ENCODE assay signal across 11 cellular contexts in genomic region chr6:11854418-11855165, GRCh38.
DNase-seq lines count a peak whose midpoint lies in the region; ATAC-seq and TF ChIP-seq lines count a peak whose summit lies in the region.
"Had no signal": no experiment of that assay in that cellular context is flagged by ENCODE, and none has a peak within 500 bp of the region (broad histone marks: within the 10 kb centered on the region; RNA-seq: fewer than 3 reads in every experiment).

No MANE protein-coding gene starts in this region.

- no peak overlapping the region for H3K4me3 ChIP-seq in breast epithelium
- no peak overlapping the region for H3K4me3 ChIP-seq in thoracic aorta

- no peaks in the 10 kb centered on the region for H3K27me3 Mint-ChIP-seq in MCF 10A (ENCODE audit: insufficient read depth, unreplicated experiment)

- H3K9me3 ChIP-seq in breast epithelium (no peaks in the 10 kb centered on the region), thoracic aorta (no peaks in the 10 kb centered on the region)

- no peaks in the 10 kb centered on the region for H3K4me1 ChIP-seq in breast epithelium
- H3K4me1 ChIP-seq in thoracic aorta (ENCODE audit: control insufficient read depth in 1 of 2, low read depth in 2 of 2): peaks cover 10 to 20% of the 10 kb centered on the region in 2 donors

- H3K27ac Mint-ChIP-seq in MCF 10A (ENCODE audit: low read depth, unreplicated experiment): peak overlapping the region; percentile 39
- H3K27ac Mint-ChIP-seq: T-cell had no signal

- CTCF ChIA-PET in MCF 10A (lab: Yijun Ruan, JAX): interaction anchor here (1.0 kb wide), 1 partner anchor 156 kb away, joined by 3 read pairs; no protein-coding TSS in a partner anchor

- ATAC-seq in thoracic aorta (ENCODE audit: insufficient number of reproducible peaks, low FRiP score, low read depth) (peak; percentile 36), HG03139 (IDR thresholded peaks at IDR 0.05; ENCODE audit: unreplicated experiment) (no peak)
- ATAC-seq: T-cell had no signal

- H3K36me3 ChIP-seq in breast epithelium (no peaks in the 10 kb centered on the region), thoracic aorta (no peaks in the 10 kb centered on the region)

- intact Hi-C loops in MCF 10A (cut with micrococcal nuclease): no loop called here
- intact Hi-C loops in breast epithelium (cut with DNase I; ENCODE audit: low total_unique reads): no loop called here

- H3K4me3 Mint-ChIP-seq in MCF 10A (ENCODE audit: unreplicated experiment): no peak overlapping the region
- H3K4me3 Mint-ChIP-seq: T-cell had no signal

- H3K36me3 Mint-ChIP-seq in MCF 10A (ENCODE audit: insufficient read depth, unreplicated experiment): no peaks in the 10 kb centered on the region
- H3K36me3 Mint-ChIP-seq: T-cell had no signal

- peaks cover 5% of the 10 kb centered on the region for H3K9me3 Mint-ChIP-seq in MCF 10A (ENCODE audit: unreplicated experiment)
- H3K9me3 Mint-ChIP-seq: T-cell had no signal

- DNase-seq in MCF 10A (ENCODE audit: unreplicated experiment): peak; percentile 67
- DNase-seq in breast epithelium (ENCODE audit: low spot score in 2 of 2): no peak
- peak; percentile 41 for DNase-seq in MV-4-11 (lab: John Stamatoyannopoulos, UW)
- DNase-seq in fibroblast of peridontal ligament (ENCODE audit: extremely low read depth): peak; percentile 90
- no peak for DNase-seq in thoracic aorta (ENCODE audit: low spot score)
- no peak for DNase-seq in inferior parietal cortex (ENCODE audit: extremely low spot score)
- DNase-seq in DMS79 (lab: John Stamatoyannopoulos, UW): no peak
- DNase-seq: left cardiac atrium; stimulated activated CD4-positive, alpha-beta T cell treated with anti-CD3 and anti-CD28 coated beads, Interleukin-4, amount 100 ng/mL, for 1 hour; T-cell had no signal

- H3K27me3 ChIP-seq in breast epithelium (no peaks in the 10 kb centered on the region), thoracic aorta (replicated peaks; ENCODE audit: insufficient read depth) (no peaks in the 10 kb centered on the region)

- no peak for TF ChIP-seq POLR2A in breast epithelium (IDR thresholded peaks at IDR 0.05)

- H3K4me1 Mint-ChIP-seq in MCF 10A (ENCODE audit: insufficient read depth, unreplicated experiment): peaks cover 6% of the 10 kb centered on the region

- POLR2A ChIA-PET in MCF 10A (lab: Yijun Ruan, JAX): no interaction called here

- TF ChIP-seq CTCF in MCF 10A (IDR thresholded peaks at IDR 0.05; ENCODE audit: unreplicated experiment): no peak
- TF ChIP-seq CTCF in breast epithelium (IDR thresholded peaks at IDR 0.05): no peak
- no peak for TF ChIP-seq CTCF in thoracic aorta (IDR thresholded peaks at IDR 0.05)

- BruUV-seq in MCF 10A (replicated peaks; lab: Mats Ljungman, UMichigan): no TSS peak

- H3K27ac ChIP-seq in breast epithelium (no peak overlapping the region), thoracic aorta (no peak overlapping the region)

Comparison
In these comparisons a context has a peak if more than half of its experiments do, and no peak if none do; other contexts are left out.
1. DNase-seq: peak in MCF 10A (single experiment), MV-4-11 (single experiment) and fibroblast of peridontal ligament (single experiment); none in breast epithelium (0 of 2), thoracic aorta (single experiment), inferior parietal cortex (single experiment) and DMS79 (single experiment).